ENCODE assay signal across 1 cellular context in genomic region chr1:109283748-109284600, GRCh38.
TF ChIP-seq lines count a peak whose summit lies in the region.

No MANE protein-coding gene starts in this region.

TF ChIP-seq in liver, 16 proteins besides CTCF, POLR2A, EP300 and RAD21 (continued from another document):
- TF ChIP-seq REST (IDR thresholded peaks at IDR 0.05) = no peak
